Comparison of ENCODE assay signal across 12 cellular contexts in the genomic region with DNA sequence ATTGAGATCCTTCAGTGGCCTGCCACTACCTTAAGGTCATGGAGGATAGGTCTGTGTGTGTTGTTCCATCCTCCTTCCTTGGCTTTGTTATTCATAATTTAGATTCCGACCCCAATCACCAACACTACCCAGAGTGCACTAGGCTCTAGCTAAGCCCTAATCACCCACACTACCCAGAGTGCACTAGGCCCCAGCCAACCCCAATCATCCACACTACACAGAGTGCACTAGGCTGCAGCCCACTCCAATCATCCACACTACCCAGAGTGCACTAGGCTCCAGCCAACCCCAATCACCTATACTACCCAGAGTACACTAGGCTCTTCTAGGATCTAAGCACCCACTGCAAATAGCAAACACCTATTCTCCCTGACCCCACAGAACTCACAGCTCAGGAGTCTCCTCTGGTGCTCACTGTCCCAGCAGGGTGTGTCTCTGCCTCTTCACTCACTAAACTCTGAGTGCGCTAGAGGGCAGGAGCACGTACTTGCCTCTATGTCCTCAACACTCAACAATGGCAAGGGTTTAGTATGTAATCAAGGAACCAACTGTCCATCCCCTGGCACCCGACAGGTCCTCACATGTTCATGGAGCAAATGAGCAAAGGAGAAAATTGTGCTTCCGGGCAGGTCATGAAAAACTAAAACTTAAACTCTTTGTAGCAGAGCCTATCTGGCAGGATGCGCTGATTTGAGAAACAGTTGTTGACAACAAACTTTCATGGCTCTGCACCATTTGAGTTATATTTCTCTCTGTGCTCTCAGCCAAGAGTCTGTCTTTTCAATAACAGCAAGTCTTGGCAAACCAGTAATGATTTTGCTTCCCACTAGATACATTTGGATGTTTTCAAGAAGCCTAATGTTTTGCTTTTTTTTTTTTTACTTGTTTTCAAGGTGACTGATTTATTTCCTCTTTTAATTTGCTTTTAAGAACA. TPM values are rescaled to one million over a fixed set of nuclear protein-coding genes. Genes with fewer than 3 reads are reported as not detected.
A peak's percentile ranks its signal among the peaks of the same experiment; 100 is the strongest.
DNase-seq lines count a peak whose midpoint lies in the region; ATAC-seq and TF ChIP-seq lines count a peak whose summit lies in the region.
"Had no signal": no experiment of that assay in that cellular context is flagged by ENCODE, and none has a peak within 500 bp of the region (broad histone marks: within the 10 kb centered on the region; RNA-seq: fewer than 3 reads in every experiment).

No MANE protein-coding gene starts in this region.

- H3K27ac Mint-ChIP-seq in activated CD8-positive, alpha-beta T cell treated with anti-CD3 and anti-CD28 coated beads for 36 hours: no peak overlapping the region

- peak overlapping the region in 1 of 2 donors; percentile 52 for H3K9ac ChIP-seq in duodenal mucosa (ENCODE audit: low read depth in 1 of 2, low read length in 2 of 2)

- H3K4me3 ChIP-seq in Panc1 (ENCODE audit: low read depth in 2 of 2, low read length in 2 of 2) (no peak overlapping the region), duodenal mucosa (ENCODE audit: low read depth in 1 of 2, low read length in 2 of 2) (no peak overlapping the region), mucosa of descending colon (no peak overlapping the region), transverse colon (no peak overlapping the region)
- H3K4me3 ChIP-seq: adrenal gland had no signal

- H3K27me3 Mint-ChIP-seq in activated CD8-positive, alpha-beta T cell treated with anti-CD3 and anti-CD28 coated beads for 36 hours: no peaks in the 10 kb centered on the region

- H3K36me3 ChIP-seq in Panc1 (ENCODE audit: control insufficient read depth, insufficient read depth, low read length) (no peaks in the 10 kb centered on the region), duodenal mucosa (ENCODE audit: control insufficient read depth in 1 of 2, insufficient read depth in 2 of 2, low read length in 2 of 2) (peaks cover 0 to 4% of the 10 kb centered on the region in 2 donors), mucosa of descending colon (ENCODE audit: low read depth) (no peaks in the 10 kb centered on the region), transverse colon (no peaks in the 10 kb centered on the region)
- H3K36me3 ChIP-seq: adrenal gland had no signal

- no peaks in the 10 kb centered on the region for H3K4me1 Mint-ChIP-seq in activated CD8-positive, alpha-beta T cell treated with anti-CD3 and anti-CD28 coated beads for 36 hours (ENCODE audit: low read depth)

- BruUV-seq in Panc1 (replicated peaks; lab: Mats Ljungman, UMichigan): no TSS peak

- H3K9me3 ChIP-seq in Panc1 (ENCODE audit: control insufficient read depth, insufficient read depth, low read depth, low read length) (no peaks in the 10 kb centered on the region), duodenal mucosa (ENCODE audit: control insufficient read depth in 1 of 2, low read length in 2 of 2) (no peaks in the 10 kb centered on the region), mucosa of descending colon (no peaks in the 10 kb centered on the region), transverse colon (no peaks in the 10 kb centered on the region)
- H3K9me3 ChIP-seq: adrenal gland had no signal

- H3K36me3 Mint-ChIP-seq in activated CD8-positive, alpha-beta T cell treated with anti-CD3 and anti-CD28 coated beads for 36 hours (ENCODE audit: low read depth): no peaks in the 10 kb centered on the region

- CTCF ChIA-PET in Panc1 (lab: Charles Lee): interaction anchor here (0.7 kb wide), 1 partner anchor 637 kb away, joined by 3 read pairs; no protein-coding TSS in a partner anchor
- CTCF ChIA-PET in activated CD8-positive, alpha-beta T cell treated with anti-CD3 and anti-CD28 coated beads for 36 hours (lab: Charles Lee): no interaction called here

- H3K4me3 Mint-ChIP-seq in activated CD8-positive, alpha-beta T cell treated with anti-CD3 and anti-CD28 coated beads for 36 hours: no peak overlapping the region
- H3K4me3 Mint-ChIP-seq: CD4-positive, CD25-positive, alpha-beta regulatory T cell had no signal

- peak; percentile 34; the same call in 1 of the 2 replicates for ATAC-seq in Panc1
- ATAC-seq in mucosa of descending colon: peak; percentile 58
- ATAC-seq in activated CD8-positive, alpha-beta T cell treated with anti-CD3 and anti-CD28 coated beads for 36 hours: no peak
- no peak for ATAC-seq in HG02870 (IDR thresholded peaks at IDR 0.05; ENCODE audit: unreplicated experiment)

- in situ Hi-C loops in Panc1 (cut with HindIII; ENCODE audit: low pct_unique_long_range_greater_than_20kb, low sequenced_read_pairs) (no loop called here), transverse colon (cut with MboI; ENCODE audit: low pct_ligation_motif_present in 1 of 4, low pct_unique_long_range_greater_than_20kb in 1 of 4, low sequenced_read_pairs in 3 of 4) (no loop called here)

- H3K4me1 ChIP-seq in Panc1 (ENCODE audit: control insufficient read depth, insufficient read depth, low read length) (no peaks in the 10 kb centered on the region), duodenal mucosa (ENCODE audit: control insufficient read depth in 1 of 2, insufficient read depth in 2 of 2, low read length in 2 of 2) (peaks cover 78 to 83% of the 10 kb centered on the region in 2 donors), mucosa of descending colon (ENCODE audit: low read depth) (peaks cover 55% of the 10 kb centered on the region), transverse colon (peaks cover 43 to 90% (median 80%) of the 10 kb centered on the region in 4 donors)

- intact Hi-C loops in Panc1 (cut with micrococcal nuclease; ENCODE audit: unreplicated experiment) (no loop called here), mucosa of descending colon (cut with DNase I, micrococcal nuclease) (no loop called here), transverse colon (cut with DNase I; ENCODE audit: low total_unique reads) (loop anchor here (5.0 kb wide), 1 partner anchor 1175 kb away; no protein-coding TSS in a partner anchor)
- intact Hi-C loops in activated CD8-positive, alpha-beta T cell treated with anti-CD3 and anti-CD28 coated beads for 36 hours (cut with micrococcal nuclease): no loop called here

- TF ChIP-seq EP300 in transverse colon (IDR thresholded peaks at IDR 0.05; ENCODE audit: low read depth): no peak

- H3K27me3 ChIP-seq in Panc1 (ENCODE audit: control insufficient read depth, insufficient read depth, low read length) (no peaks in the 10 kb centered on the region), duodenal mucosa (ENCODE audit: control insufficient read depth in 1 of 2, insufficient read depth in 2 of 2, low read length in 2 of 2) (no peaks in the 10 kb centered on the region), transverse colon (no peaks in the 10 kb centered on the region)
- H3K27me3 ChIP-seq: adrenal gland had no signal

- POLR2A ChIA-PET in Panc1 (lab: Charles Lee): no interaction called here
- POLR2A ChIA-PET in activated CD8-positive, alpha-beta T cell treated with anti-CD3 and anti-CD28 coated beads for 36 hours (lab: Charles Lee): no interaction called here

- H3K27ac ChIP-seq in Panc1 (ENCODE audit: low read length): no peak overlapping the region
- H3K27ac ChIP-seq in duodenal mucosa (ENCODE audit: low read depth, low read length): peak overlapping the region; percentile 5
- H3K27ac ChIP-seq in transverse colon: peak overlapping the region; percentile 73 to 85 (median 84)
- H3K27ac ChIP-seq: adrenal gland had no signal

- TF ChIP-seq CTCF in Panc1 (IDR thresholded peaks at IDR 0.05) (no peak), mucosa of descending colon (IDR thresholded peaks at IDR 0.05) (no peak), transverse colon (IDR thresholded peaks at IDR 0.05) (peak in 2 of 5 experiments; percentile 10 to 39)
- TF ChIP-seq CTCF in activated CD8-positive, alpha-beta T cell treated with anti-CD3 and anti-CD28 coated beads for 36 hours (IDR thresholded peaks at IDR 0.05): no peak

- DNase-seq in Panc1 (ENCODE audit: low read depth, low spot score) (no peak), mucosa of descending colon (peak in 2 of 3 donors; percentile 59 to 60), transverse colon (peak; percentile 55), Kasumi-1 (lab: John Stamatoyannopoulos, UW) (no peak)
- DNase-seq in activated CD8-positive, alpha-beta T cell treated with anti-CD3 and anti-CD28 coated beads for 36 hours: no peak
- DNase-seq: activated CD4-positive, CD25-positive, alpha-beta regulatory T cell treated with anti-CD3 and anti-CD28 coated beads, Interleukin-2, amount 50 U/mL, for 72 hours; activated T-cell treated with anti-CD3 and anti-CD28 coated beads, Interleukin-2, amount 50 U/mL, for 1 hour; adrenal gland; CD4-positive, CD25-positive, alpha-beta regulatory T cell; SW 1271 had no signal

- 63 to 80% methylated on average over 1 to 6 of the region's 6 CpGs for WGBS in transverse colon (ENCODE audit: low coverage in 1 of 2), 2 donors

- TF ChIP-seq POLR2A in transverse colon (IDR thresholded peaks at IDR 0.05): no peak

- H3K9me3 Mint-ChIP-seq in activated CD8-positive, alpha-beta T cell treated with anti-CD3 and anti-CD28 coated beads for 36 hours: no peaks in the 10 kb centered on the region
- H3K9me3 Mint-ChIP-seq: CD4-positive, CD25-positive, alpha-beta regulatory T cell had no signal

RNA-seq across cellular contexts. Expression of gene SLC22A23, which starts 54.3 kb away (rescaled TPM):
- 4.5 TPM for total RNA-seq in Panc1 (2021; ENCODE audit: unreplicated experiment)
- 6.2 TPM for polyA plus RNA-seq in Panc1 (2012; ENCODE audit: insufficient read length)
- 100 to 1,000 TPM in 1 of 3 donors, 10 to 100 TPM in 2; 61.5 to 160 (median 74.7) TPM for total RNA-seq in mucosa of descending colon
- 100 to 1,000 TPM in 3 of 4 donors, 10 to 100 TPM in 1; 96.1 to 161 (median 117) TPM for total RNA-seq in transverse colon
- total RNA-seq in activated CD8-positive, alpha-beta T cell treated with anti-CD3 and anti-CD28 coated beads for 36 hours: under 1 TPM; 0.16 to 0.34 TPM

Comparison
In these comparisons a context has a peak if more than half of its experiments do, and no peak if none do; other contexts are left out.
1. ATAC-seq: peak in Panc1 (single experiment) and mucosa of descending colon (single experiment); none in activated CD8-positive, alpha-beta T cell treated with anti-CD3 and anti-CD28 coated beads for 36 hours (single experiment) and HG02870 (single experiment).
2. DNase-seq: peak in mucosa of descending colon (2 of 3) and transverse colon (single experiment); none in Panc1 (single experiment), activated CD8-positive, alpha-beta T cell treated with anti-CD3 and anti-CD28 coated beads for 36 hours (single experiment) and Kasumi-1 (0 of 2).
3. RNA of gene SLC22A23, which starts 54.3 kb away (total RNA-seq): 96.1 to 161 TPM in transverse colon and 61.5 to 160 TPM in mucosa of descending colon; 4.5 TPM in Panc1 (single experiment) and 0.16 to 0.34 TPM in activated CD8-positive, alpha-beta T cell treated with anti-CD3 and anti-CD28 coated beads for 36 hours; every median in the first group is over 10 times any median in the second.